19 cellular contexts compared by ENCODE assay signal in the genomic region with DNA sequence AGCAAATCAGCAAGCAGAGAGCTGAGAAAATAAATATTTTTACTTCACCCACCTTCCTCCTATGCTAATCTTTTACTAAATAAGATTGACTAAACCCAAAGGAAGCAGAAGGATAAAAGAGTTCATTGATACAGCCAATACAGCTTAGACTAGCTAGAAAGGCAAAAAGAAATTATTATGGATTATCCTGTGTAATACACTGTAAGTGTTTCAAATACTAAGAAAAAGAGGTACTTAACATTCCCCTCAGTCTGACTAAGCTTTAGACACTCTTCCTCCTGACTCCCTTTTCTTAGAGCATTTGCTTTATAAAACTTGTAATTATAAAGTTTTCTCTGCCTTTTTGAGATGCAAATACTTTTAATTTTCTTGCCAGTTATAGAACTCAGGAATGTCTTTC.
DNase-seq lines count a peak whose midpoint lies in the region; ATAC-seq and TF ChIP-seq lines count a peak whose summit lies in the region.
"Had no signal": no experiment of that assay in that cellular context is flagged by ENCODE, and none has a peak within 500 bp of the region (broad histone marks: within the 10 kb centered on the region; RNA-seq: fewer than 3 reads in every experiment).

No MANE protein-coding gene starts in this region.

- H3K27ac ChIP-seq in PC-3 (ENCODE audit: low read length) (peak overlapping the region; percentile 95), mesodermal cell (ENCODE audit: low read depth, low read length, severe bottlenecking) (peak overlapping the region; percentile 3)
- H3K27ac ChIP-seq: BLaER1, SK-N-MC had no signal

- H3K9me2 ChIP-seq in PC-3 (replicated peaks; ENCODE audit: low read length), result no peaks in the 10 kb centered on the region

- H4K20me1 ChIP-seq in PC-3 (ENCODE audit: low read length), result no peaks in the 10 kb centered on the region
- H4K20me1 ChIP-seq: BLaER1 had no signal

- intact Hi-C loops in PC-3 (cut with micrococcal nuclease), result loop anchor here (2.0 to 5.0 kb wide), 3 partner anchors 17 to 157 kb away; no protein-coding TSS in a partner anchor
- intact Hi-C loops in cardiac septum (cut with DNase I), result no loop called here

- H3K4me1 Mint-ChIP-seq in brain, result peaks cover 33% of the 10 kb centered on the region

- peak overlapping the region in 3 of 5 experiments; percentile 16 to 54 (median 26) for H3K27ac Mint-ChIP-seq in brain
- H3K27ac Mint-ChIP-seq: CD4-positive, alpha-beta T cell had no signal

- POLR2A ChIA-PET in PC-3 (lab: Charles Lee; ENCODE audit: unreplicated experiment), result interaction anchor here (0.6 kb wide), 1 partner anchor 89 kb away, joined by 7 read pairs; no protein-coding TSS in a partner anchor

- peak overlapping the region; percentile 69 for H3K9ac ChIP-seq in PC-3 (ENCODE audit: low read length)
- H3K9ac ChIP-seq: BLaER1 had no signal

- H3K36me3 Mint-ChIP-seq in brain, result no peaks in the 10 kb centered on the region

- no peak overlapping the region for H3K4me3 Mint-ChIP-seq in brain
- H3K4me3 Mint-ChIP-seq: CD4-positive, alpha-beta T cell had no signal

- DNase-seq in PC-3 (no peak), GM10266 (ENCODE audit: extremely low spot score) (no peak), NCI-H1694 (lab: John Stamatoyannopoulos, UW) (no peak), mesenteric fat pad (ENCODE audit: low spot score) (no peak), cardiac septum (ENCODE audit: low spot score) (no peak)
- DNase-seq: ACHN; CD4-positive, alpha-beta T cell; DMS153; KG1; NCI-H1092 treated with DMSO at 0.1 percent for 48 hours; NCI-H146; NCI-H2029 treated with DMSO at 0.1 percent for 48 hours; NCI-H2171; NCI-H345; SHP77 had no signal

- no TSS peak for BruUV-seq in PC-3 (replicated peaks; lab: Mats Ljungman, UMichigan)

- H3K4me1 ChIP-seq in PC-3 (ENCODE audit: insufficient read depth, low read length) (peaks cover 42% of the 10 kb centered on the region), mesodermal cell (ENCODE audit: control insufficient read depth, insufficient read depth, low read length, poor library complexity, severe bottlenecking) (peaks cover 10% of the 10 kb centered on the region)
- H3K4me1 ChIP-seq: BLaER1 had no signal

- H3K27me3 Mint-ChIP-seq in brain, result no peaks in the 10 kb centered on the region
- H3K27me3 Mint-ChIP-seq: CD4-positive, alpha-beta T cell had no signal

- TF ChIP-seq CTCF in PC-3 (conservative IDR thresholded peaks at IDR 0.05; ENCODE audit: low read depth, low read length) (no peak), brain (conservative IDR thresholded peaks at IDR 0.05) (no peak), GM10266 (IDR thresholded peaks at IDR 0.05; ENCODE audit: control insufficient read depth, insufficient read depth, low read depth, missing control alignments) (no peak)

- peaks cover 10% of the 10 kb centered on the region for H3F3A ChIP-seq in PC-3 (ENCODE audit: low read length, unreplicated experiment)

- H3K4me3 ChIP-seq in PC-3 (ENCODE audit: low read length) (no peak overlapping the region), mesodermal cell (ENCODE audit: extremely low read depth, insufficient read depth, low read length, poor library complexity, severe bottlenecking) (no peak overlapping the region)
- H3K4me3 ChIP-seq: BLaER1, SK-N-MC had no signal

- H2AFZ ChIP-seq in PC-3 (ENCODE audit: low read length), result peak overlapping the region; percentile 66

- H3K9me3 Mint-ChIP-seq in brain, result peaks cover 0 to 2% (median 0%) of the 10 kb centered on the region in 5 experiments

- 0 out of 2 replicates have a peak overlapping the region, but pooled peaks have one; percentile 42 for H3K4me2 ChIP-seq in PC-3 (ENCODE audit: low read length)
- H3K4me2 ChIP-seq: BLaER1 had no signal

- H3K36me3 ChIP-seq in PC-3 (ENCODE audit: low read depth, low read length) (no peaks in the 10 kb centered on the region), mesodermal cell (ENCODE audit: control insufficient read depth, insufficient read depth, low read length) (no peaks in the 10 kb centered on the region)
- H3K36me3 ChIP-seq: BLaER1 had no signal

- no peak for ATAC-seq in PC-3

- H3K9me3 ChIP-seq in PC-3 (ENCODE audit: low read length) (no peaks in the 10 kb centered on the region), mesodermal cell (ENCODE audit: control insufficient read depth, low read length) (no peaks in the 10 kb centered on the region)
- H3K9me3 ChIP-seq: BLaER1 had no signal

- no peaks in the 10 kb centered on the region for H3K27me3 ChIP-seq in PC-3 (ENCODE audit: low read length)
- H3K27me3 ChIP-seq: BLaER1 had no signal

- no peaks in the 10 kb centered on the region for H3K79me2 ChIP-seq in PC-3 (ENCODE audit: low read length)

- CTCF ChIA-PET in PC-3 (lab: Charles Lee), result interaction anchor here (0.5 kb wide), 1 partner anchor 549 kb away, joined by 3 read pairs; no protein-coding TSS in a partner anchor
